In the genomic region with DNA sequence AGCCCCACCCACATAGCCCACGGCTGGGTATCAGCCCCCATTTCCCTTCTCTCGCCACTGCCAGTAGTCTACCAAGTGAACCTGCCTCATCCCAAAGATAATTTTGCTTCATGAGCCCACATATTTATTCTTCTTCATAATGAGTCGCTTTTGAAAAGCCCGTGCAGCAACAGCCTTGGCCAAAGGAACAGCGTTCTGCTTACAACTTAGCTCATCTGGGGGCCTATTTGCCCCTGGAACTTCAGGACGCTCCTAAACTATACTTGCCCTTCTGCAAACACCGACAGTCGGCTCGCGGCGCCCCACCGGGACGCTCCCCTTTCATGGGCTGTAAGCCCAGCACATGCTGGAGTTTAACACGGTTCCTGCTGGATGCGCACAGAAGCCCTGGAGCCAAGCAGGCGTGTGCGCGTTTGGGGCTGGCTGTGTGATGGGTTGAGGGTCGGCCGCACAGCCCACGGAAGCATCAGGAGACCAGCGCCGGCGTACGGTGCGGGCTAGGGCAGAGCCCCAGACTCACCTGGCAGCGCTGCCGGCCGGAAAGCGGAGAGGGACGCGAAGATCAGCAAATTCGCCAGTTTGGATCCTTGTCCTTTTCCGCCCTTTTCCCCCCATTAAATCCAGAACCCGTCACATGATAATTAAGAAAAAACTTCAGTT, we compare ENCODE assay signal across 1 cellular context.
TF ChIP-seq lines count a peak whose summit lies in the region.

No MANE protein-coding gene starts in this region.

TF ChIP-seq in K562, 482 proteins besides CTCF, POLR2A, EP300 and RAD21 (continued from another document and continues in another):
- TF ChIP-seq, protein P1, sequence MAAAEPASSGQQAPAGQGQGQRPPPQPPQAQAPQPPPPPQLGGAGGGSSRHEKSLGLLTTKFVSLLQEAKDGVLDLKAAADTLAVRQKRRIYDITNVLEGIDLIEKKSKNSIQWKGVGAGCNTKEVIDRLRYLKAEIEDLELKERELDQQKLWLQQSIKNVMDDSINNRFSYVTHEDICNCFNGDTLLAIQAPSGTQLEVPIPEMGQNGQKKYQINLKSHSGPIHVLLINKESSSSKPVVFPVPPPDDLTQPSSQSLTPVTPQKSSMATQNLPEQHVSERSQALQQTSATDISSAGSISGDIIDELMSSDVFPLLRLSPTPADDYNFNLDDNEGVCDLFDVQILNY (CRISPR knock-in tag; IDR thresholded peaks at IDR 0.05): 0 out of 2 replicates have a peak, but pooled peaks have one; percentile 84
- TF ChIP-seq CSDE1 (IDR thresholded peaks at IDR 0.05): no peak
- TF ChIP-seq, protein P2, sequence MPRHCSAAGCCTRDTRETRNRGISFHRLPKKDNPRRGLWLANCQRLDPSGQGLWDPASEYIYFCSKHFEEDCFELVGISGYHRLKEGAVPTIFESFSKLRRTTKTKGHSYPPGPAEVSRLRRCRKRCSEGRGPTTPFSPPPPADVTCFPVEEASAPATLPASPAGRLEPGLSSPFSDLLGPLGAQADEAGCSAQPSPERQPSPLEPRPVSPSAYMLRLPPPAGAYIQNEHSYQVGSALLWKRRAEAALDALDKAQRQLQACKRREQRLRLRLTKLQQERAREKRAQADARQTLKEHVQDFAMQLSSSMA (CRISPR knock-in tag; IDR thresholded peaks at IDR 0.05): peak; percentile 56; the same call in 1 of the 2 replicates
- TF ChIP-seq, protein P3, sequence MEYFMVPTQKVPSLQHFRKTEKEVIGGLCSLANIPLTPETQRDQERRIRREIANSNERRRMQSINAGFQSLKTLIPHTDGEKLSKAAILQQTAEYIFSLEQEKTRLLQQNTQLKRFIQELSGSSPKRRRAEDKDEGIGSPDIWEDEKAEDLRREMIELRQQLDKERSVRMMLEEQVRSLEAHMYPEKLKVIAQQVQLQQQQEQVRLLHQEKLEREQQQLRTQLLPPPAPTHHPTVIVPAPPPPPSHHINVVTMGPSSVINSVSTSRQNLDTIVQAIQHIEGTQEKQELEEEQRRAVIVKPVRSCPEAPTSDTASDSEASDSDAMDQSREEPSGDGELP (CRISPR knock-in tag; IDR thresholded peaks at IDR 0.05; ENCODE audit: borderline replicate concordance): no peak
- peak; percentile 15; the same call in 1 of the 2 replicates for TF ChIP-seq ARID1B (IDR thresholded peaks at IDR 0.05)
- TF ChIP-seq, protein P4, sequence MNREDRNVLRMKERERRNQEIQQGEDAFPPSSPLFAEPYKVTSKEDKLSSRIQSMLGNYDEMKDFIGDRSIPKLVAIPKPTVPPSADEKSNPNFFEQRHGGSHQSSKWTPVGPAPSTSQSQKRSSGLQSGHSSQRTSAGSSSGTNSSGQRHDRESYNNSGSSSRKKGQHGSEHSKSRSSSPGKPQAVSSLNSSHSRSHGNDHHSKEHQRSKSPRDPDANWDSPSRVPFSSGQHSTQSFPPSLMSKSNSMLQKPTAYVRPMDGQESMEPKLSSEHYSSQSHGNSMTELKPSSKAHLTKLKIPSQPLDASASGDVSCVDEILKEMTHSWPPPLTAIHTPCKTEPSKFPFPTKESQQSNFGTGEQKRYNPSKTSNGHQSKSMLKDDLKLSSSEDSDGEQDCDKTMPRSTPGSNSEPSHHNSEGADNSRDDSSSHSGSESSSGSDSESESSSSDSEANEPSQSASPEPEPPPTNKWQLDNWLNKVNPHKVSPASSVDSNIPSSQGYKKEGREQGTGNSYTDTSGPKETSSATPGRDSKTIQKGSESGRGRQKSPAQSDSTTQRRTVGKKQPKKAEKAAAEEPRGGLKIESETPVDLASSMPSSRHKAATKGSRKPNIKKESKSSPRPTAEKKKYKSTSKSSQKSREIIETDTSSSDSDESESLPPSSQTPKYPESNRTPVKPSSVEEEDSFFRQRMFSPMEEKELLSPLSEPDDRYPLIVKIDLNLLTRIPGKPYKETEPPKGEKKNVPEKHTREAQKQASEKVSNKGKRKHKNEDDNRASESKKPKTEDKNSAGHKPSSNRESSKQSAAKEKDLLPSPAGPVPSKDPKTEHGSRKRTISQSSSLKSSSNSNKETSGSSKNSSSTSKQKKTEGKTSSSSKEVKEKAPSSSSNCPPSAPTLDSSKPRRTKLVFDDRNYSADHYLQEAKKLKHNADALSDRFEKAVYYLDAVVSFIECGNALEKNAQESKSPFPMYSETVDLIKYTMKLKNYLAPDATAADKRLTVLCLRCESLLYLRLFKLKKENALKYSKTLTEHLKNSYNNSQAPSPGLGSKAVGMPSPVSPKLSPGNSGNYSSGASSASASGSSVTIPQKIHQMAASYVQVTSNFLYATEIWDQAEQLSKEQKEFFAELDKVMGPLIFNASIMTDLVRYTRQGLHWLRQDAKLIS (CRISPR knock-in tag; IDR thresholded peaks at IDR 0.05): no peak
- TF ChIP-seq, protein P5, sequence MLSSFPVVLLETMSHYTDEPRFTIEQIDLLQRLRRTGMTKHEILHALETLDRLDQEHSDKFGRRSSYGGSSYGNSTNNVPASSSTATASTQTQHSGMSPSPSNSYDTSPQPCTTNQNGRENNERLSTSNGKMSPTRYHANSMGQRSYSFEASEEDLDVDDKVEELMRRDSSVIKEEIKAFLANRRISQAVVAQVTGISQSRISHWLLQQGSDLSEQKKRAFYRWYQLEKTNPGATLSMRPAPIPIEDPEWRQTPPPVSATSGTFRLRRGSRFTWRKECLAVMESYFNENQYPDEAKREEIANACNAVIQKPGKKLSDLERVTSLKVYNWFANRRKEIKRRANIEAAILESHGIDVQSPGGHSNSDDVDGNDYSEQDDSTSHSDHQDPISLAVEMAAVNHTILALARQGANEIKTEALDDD (IDR thresholded peaks at IDR 0.05): no peak
- no peak; the same call in 1 of the 2 replicates for TF ChIP-seq POLR2G (IDR thresholded peaks at IDR 0.05; ENCODE audit: low read depth, low read length)
- TF ChIP-seq, protein P6, sequence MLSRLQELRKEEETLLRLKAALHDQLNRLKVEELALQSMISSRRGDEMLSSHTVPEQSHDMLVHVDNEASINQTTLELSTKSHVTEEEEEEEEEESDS (CRISPR knock-in tag; IDR thresholded peaks at IDR 0.05): no peak
- no peak for TF ChIP-seq NFIX (CRISPR knock-in tag; IDR thresholded peaks at IDR 0.05; ENCODE audit: low read depth)
- TF ChIP-seq PHB (CRISPR knock-in tag; IDR thresholded peaks at IDR 0.05): peak; percentile 51; the same call in 1 of the 2 replicates
- no peak for TF ChIP-seq PTBP1 (IDR thresholded peaks at IDR 0.05; ENCODE audit: low read depth, low read length)
- TF ChIP-seq, protein P7, sequence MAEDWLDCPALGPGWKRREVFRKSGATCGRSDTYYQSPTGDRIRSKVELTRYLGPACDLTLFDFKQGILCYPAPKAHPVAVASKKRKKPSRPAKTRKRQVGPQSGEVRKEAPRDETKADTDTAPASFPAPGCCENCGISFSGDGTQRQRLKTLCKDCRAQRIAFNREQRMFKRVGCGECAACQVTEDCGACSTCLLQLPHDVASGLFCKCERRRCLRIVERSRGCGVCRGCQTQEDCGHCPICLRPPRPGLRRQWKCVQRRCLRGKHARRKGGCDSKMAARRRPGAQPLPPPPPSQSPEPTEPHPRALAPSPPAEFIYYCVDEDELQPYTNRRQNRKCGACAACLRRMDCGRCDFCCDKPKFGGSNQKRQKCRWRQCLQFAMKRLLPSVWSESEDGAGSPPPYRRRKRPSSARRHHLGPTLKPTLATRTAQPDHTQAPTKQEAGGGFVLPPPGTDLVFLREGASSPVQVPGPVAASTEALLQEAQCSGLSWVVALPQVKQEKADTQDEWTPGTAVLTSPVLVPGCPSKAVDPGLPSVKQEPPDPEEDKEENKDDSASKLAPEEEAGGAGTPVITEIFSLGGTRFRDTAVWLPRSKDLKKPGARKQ (CRISPR knock-in tag; IDR thresholded peaks at IDR 0.05): no peak
- no peak for TF ChIP-seq ZNF239 (CRISPR knock-in tag; IDR thresholded peaks at IDR 0.05)
- no peak for TF ChIP-seq RNF2 (IDR thresholded peaks at IDR 0.05)
- 0 out of 2 replicates have a peak, but pooled peaks have one; percentile 20 for TF ChIP-seq CBFB (CRISPR knock-in tag; IDR thresholded peaks at IDR 0.05)
- TF ChIP-seq, protein P8, sequence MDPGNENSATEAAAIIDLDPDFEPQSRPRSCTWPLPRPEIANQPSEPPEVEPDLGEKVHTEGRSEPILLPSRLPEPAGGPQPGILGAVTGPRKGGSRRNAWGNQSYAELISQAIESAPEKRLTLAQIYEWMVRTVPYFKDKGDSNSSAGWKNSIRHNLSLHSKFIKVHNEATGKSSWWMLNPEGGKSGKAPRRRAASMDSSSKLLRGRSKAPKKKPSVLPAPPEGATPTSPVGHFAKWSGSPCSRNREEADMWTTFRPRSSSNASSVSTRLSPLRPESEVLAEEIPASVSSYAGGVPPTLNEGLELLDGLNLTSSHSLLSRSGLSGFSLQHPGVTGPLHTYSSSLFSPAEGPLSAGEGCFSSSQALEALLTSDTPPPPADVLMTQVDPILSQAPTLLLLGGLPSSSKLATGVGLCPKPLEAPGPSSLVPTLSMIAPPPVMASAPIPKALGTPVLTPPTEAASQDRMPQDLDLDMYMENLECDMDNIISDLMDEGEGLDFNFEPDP (CRISPR knock-in tag; IDR thresholded peaks at IDR 0.05): peak; percentile 83; the same call in 1 of the 2 replicates
- no peak for TF ChIP-seq CTBP1 (IDR thresholded peaks at IDR 0.05; ENCODE audit: borderline replicate concordance)
- peak; percentile 59 for TF ChIP-seq SIN3B (IDR thresholded peaks at IDR 0.05; ENCODE audit: low read depth)
- 0 out of 2 replicates have a peak, but pooled peaks have one; percentile 35 for TF ChIP-seq MYC (IDR thresholded peaks at IDR 0.05; ENCODE audit: low read depth, low read length)
- TF ChIP-seq MYC (CRISPR knock-in tag; IDR thresholded peaks at IDR 0.05; ENCODE audit: borderline replicate concordance, low read depth): peak; percentile 40; the same call in 1 of the 2 replicates
- TF ChIP-seq DNMT1 (IDR thresholded peaks at IDR 0.05): no peak
- no peak for TF ChIP-seq FOXM1 (IDR thresholded peaks at IDR 0.05; ENCODE audit: low read depth)
- no peak for TF ChIP-seq FOXM1 (CRISPR knock-in tag; IDR thresholded peaks at IDR 0.05; ENCODE audit: low read depth)
- TF ChIP-seq HDAC1 (IDR thresholded peaks at IDR 0.05): peak in 1 of 2 experiments; percentile 85; a peak in 2 of 4 replicates
- TF ChIP-seq TBP (optimal IDR thresholded peaks at IDR 0.05; ENCODE audit: low read depth, low read length): no peak
- TF ChIP-seq RFX5 (IDR thresholded peaks at IDR 0.05; ENCODE audit: low read depth, low read length): no peak
- TF ChIP-seq, protein P9, sequence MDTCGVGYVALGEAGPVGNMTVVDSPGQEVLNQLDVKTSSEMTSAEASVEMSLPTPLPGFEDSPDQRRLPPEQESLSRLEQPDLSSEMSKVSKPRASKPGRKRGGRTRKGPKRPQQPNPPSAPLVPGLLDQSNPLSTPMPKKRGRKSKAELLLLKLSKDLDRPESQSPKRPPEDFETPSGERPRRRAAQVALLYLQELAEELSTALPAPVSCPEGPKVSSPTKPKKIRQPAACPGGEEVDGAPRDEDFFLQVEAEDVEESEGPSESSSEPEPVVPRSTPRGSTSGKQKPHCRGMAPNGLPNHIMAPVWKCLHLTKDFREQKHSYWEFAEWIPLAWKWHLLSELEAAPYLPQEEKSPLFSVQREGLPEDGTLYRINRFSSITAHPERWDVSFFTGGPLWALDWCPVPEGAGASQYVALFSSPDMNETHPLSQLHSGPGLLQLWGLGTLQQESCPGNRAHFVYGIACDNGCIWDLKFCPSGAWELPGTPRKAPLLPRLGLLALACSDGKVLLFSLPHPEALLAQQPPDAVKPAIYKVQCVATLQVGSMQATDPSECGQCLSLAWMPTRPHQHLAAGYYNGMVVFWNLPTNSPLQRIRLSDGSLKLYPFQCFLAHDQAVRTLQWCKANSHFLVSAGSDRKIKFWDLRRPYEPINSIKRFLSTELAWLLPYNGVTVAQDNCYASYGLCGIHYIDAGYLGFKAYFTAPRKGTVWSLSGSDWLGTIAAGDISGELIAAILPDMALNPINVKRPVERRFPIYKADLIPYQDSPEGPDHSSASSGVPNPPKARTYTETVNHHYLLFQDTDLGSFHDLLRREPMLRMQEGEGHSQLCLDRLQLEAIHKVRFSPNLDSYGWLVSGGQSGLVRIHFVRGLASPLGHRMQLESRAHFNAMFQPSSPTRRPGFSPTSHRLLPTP (IDR thresholded peaks at IDR 0.05; ENCODE audit: borderline replicate concordance, extremely low read depth, insufficient read length): no peak
- TF ChIP-seq NR1H2 (CRISPR knock-in tag; IDR thresholded peaks at IDR 0.05): 0 out of 2 replicates have a peak, but pooled peaks have one; percentile 75
- no peak for TF ChIP-seq ZNF282 (CRISPR knock-in tag; IDR thresholded peaks at IDR 0.05)
- TF ChIP-seq ZNF217 (CRISPR knock-in tag; IDR thresholded peaks at IDR 0.05): no peak
- TF ChIP-seq, protein P10, sequence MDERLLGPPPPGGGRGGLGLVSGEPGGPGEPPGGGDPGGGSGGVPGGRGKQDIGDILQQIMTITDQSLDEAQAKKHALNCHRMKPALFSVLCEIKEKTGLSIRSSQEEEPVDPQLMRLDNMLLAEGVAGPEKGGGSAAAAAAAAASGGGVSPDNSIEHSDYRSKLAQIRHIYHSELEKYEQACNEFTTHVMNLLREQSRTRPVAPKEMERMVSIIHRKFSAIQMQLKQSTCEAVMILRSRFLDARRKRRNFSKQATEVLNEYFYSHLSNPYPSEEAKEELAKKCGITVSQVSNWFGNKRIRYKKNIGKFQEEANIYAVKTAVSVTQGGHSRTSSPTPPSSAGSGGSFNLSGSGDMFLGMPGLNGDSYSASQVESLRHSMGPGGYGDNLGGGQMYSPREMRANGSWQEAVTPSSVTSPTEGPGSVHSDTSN (CRISPR knock-in tag; IDR thresholded peaks at IDR 0.05; ENCODE audit: low read depth): no peak
- TF ChIP-seq, protein P10 (tag; conservative IDR thresholded peaks at IDR 0.05; ENCODE audit: low read depth): no peak
- no peak for TF ChIP-seq SNIP1 (IDR thresholded peaks at IDR 0.05; ENCODE audit: low read depth)
- TF ChIP-seq CXXC5 (CRISPR knock-in tag; IDR thresholded peaks at IDR 0.05): no peak
- TF ChIP-seq GTF2E2 (tag; IDR thresholded peaks at IDR 0.05): peak; percentile 62; the same call in 1 of the 2 replicates
- TF ChIP-seq BCOR (IDR thresholded peaks at IDR 0.05): peak; percentile 56; the same call in 1 of the 2 replicates
- TF ChIP-seq STAT5A (IDR thresholded peaks at IDR 0.05; ENCODE audit: borderline replicate concordance, low read length): no peak
- TF ChIP-seq CBFA2T2 (conservative IDR thresholded peaks at IDR 0.05): no peak
- TF ChIP-seq, protein P11, sequence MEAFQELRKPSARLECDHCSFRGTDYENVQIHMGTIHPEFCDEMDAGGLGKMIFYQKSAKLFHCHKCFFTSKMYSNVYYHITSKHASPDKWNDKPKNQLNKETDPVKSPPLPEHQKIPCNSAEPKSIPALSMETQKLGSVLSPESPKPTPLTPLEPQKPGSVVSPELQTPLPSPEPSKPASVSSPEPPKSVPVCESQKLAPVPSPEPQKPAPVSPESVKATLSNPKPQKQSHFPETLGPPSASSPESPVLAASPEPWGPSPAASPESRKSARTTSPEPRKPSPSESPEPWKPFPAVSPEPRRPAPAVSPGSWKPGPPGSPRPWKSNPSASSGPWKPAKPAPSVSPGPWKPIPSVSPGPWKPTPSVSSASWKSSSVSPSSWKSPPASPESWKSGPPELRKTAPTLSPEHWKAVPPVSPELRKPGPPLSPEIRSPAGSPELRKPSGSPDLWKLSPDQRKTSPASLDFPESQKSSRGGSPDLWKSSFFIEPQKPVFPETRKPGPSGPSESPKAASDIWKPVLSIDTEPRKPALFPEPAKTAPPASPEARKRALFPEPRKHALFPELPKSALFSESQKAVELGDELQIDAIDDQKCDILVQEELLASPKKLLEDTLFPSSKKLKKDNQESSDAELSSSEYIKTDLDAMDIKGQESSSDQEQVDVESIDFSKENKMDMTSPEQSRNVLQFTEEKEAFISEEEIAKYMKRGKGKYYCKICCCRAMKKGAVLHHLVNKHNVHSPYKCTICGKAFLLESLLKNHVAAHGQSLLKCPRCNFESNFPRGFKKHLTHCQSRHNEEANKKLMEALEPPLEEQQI (IDR thresholded peaks at IDR 0.05): no peak
